20 cellular contexts compared by ENCODE assay signal in the genomic region with DNA sequence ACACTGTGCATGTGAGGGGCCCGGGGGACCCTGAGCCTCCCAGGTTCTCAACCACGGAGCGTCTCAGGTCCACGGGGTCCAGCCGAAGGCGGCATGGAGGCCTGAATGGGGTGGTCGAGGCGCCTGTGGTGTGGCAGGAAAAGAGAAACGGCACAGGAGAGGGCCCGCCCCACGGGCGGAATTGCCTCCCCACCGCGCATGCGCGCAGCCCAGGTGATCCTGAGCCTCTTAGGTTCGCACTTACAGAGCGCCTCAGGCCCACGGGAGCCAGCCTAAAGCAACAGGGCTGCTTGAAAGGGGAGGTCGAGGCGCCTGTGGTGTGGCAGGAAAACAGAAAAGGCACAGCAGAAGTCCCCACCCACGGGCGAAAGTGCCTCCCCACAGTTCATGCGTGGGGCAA.
"Had no signal": no experiment of that assay in that cellular context is flagged by ENCODE, and none has a peak within 500 bp of the region (broad histone marks: within the 10 kb centered on the region; RNA-seq: fewer than 3 reads in every experiment).

No MANE protein-coding gene starts in this region.

- H2AFZ ChIP-seq: neural progenitor cell had no signal

- H3K27ac ChIP-seq: dorsolateral prefrontal cortex, heart left ventricle, neural progenitor cell, ovary, right atrium auricular region, sigmoid colon, skin epidermis had no signal

- H3K36me3 ChIP-seq: heart left ventricle, neural progenitor cell, ovary, right atrium auricular region, sigmoid colon had no signal

- H3K4me1 ChIP-seq: heart left ventricle, neural progenitor cell, right atrium auricular region, sigmoid colon had no signal

- ATAC-seq: heart left ventricle; left colon; left ventricle myocardium superior; natural killer cell treated with Interleukin-12 subunit alpha and Interleukin-12 subunit beta and Interleukin-15 and Interleukin-18, amount 100 ng/mL, for 72 hours had no signal

- H3K9me3 ChIP-seq: right atrium auricular region had no signal

- H3K4me2 ChIP-seq: neural progenitor cell had no signal

- DNase-seq: dorsolateral prefrontal cortex; effector CD8-positive, alpha-beta T cell; foreskin melanocyte; heart left ventricle; hippocampal formation; left colon; left ventricle myocardium superior; mesenchymal stem cell; midbrain; nucleus accumbens; ovary; sigmoid colon; stimulated activated CD4-positive, alpha-beta T cell treated with anti-CD3 and anti-CD28 coated beads, Interleukin-12 subunit alpha, Interleukin-12 subunit beta, amount 100 ng/mL, for 4 hours; stimulated activated naive CD4-positive, alpha-beta T cell; trophoblast cell had no signal

- H3K27me3 ChIP-seq: neural progenitor cell, ovary, right atrium auricular region had no signal

- H3K4me3 ChIP-seq: dorsolateral prefrontal cortex, heart left ventricle, lung, neural progenitor cell, ovary, right atrium auricular region, sigmoid colon, skin epidermis had no signal

- H3K9ac ChIP-seq: neural progenitor cell had no signal
